ENCODE assay signal across 17 cellular contexts in genomic region chr14:102105369-102105768, GRCh38. TPM values are rescaled to one million over a fixed set of nuclear protein-coding genes. Genes with fewer than 3 reads are reported as not detected.
DNase-seq lines count a peak whose midpoint lies in the region; ATAC-seq, FAIRE-seq and TF ChIP-seq lines count a peak whose summit lies in the region.
"Had no signal": no experiment of that assay in that cellular context is flagged by ENCODE, and none has a peak within 500 bp of the region (broad histone marks: within the 10 kb centered on the region; RNA-seq: fewer than 3 reads in every experiment).

No MANE protein-coding gene starts in this region.

- ATAC-seq in WTC11 (no peak; the same call in none of the 2 replicates), HepG2 (peak; percentile 60), mucosa of descending colon (no peak)
- ATAC-seq: HCT116 had no signal

- H3K27me3 Mint-ChIP-seq in CD14-positive monocyte (ENCODE audit: low read depth in 3 of 3) (peaks cover 0 to 1% (median 0%) of the 10 kb centered on the region in 3 donors), WTC11 (ENCODE audit: low read depth) (peaks cover 2% of the 10 kb centered on the region; the same call in 1 of the 2 replicates)
- H3K27me3 Mint-ChIP-seq: IgD-negative memory B cell had no signal

- 56% methylated on average over 4 of the region's 4 CpGs for WGBS in HepG2 (ENCODE audit: low lambda C conversion rate)
- WGBS in sigmoid colon, 2 donors, result 89% methylated on average over 4 of the region's 4 CpGs

- FAIRE-seq in HepG2 (lab: Jason Lieb, UNC), result no peak
- FAIRE-seq: GM12892, GM19239 had no signal

- H3K4me3 ChIP-seq in HepG2 (replicated peaks in 1 of 3; ENCODE audit: insufficient read depth in 1 of 3, low read depth in 2 of 3, low read length in 3 of 3) (no peak overlapping the region), sigmoid colon (no peak overlapping the region), foreskin fibroblast (ENCODE audit: low read depth in 1 of 2, low read length in 2 of 2) (no peak overlapping the region), mucosa of descending colon (no peak overlapping the region)

- no peaks in the 10 kb centered on the region for H3K79me2 ChIP-seq in HepG2 (ENCODE audit: insufficient read depth, low read length)

- DNase-seq in CD14-positive monocyte (ENCODE audit: low spot score) (no peak), WTC11 (ENCODE audit: low spot score) (no peak), HepG2 (ENCODE audit: low spot score) (no peak), sigmoid colon (peak; percentile 3), NCI-H1417 treated with DMSO at 0.1 percent for 48 hours (lab: John Stamatoyannopoulos, UW) (no peak), iPS-NIHi11 (ENCODE audit: low spot score) (no peak), foreskin fibroblast (no peak), mucosa of descending colon (no peak)
- DNase-seq: Caco-2; CD8-positive, alpha-beta memory T cell; DND-41; GDM1 had no signal

- TF ChIP-seq EP300 in HepG2 (IDR thresholded peaks at IDR 0.05; ENCODE audit: low read depth in 2 of 2, low read length in 2 of 2) (no peak), HepG2 (CRISPR knock-in tag; IDR thresholded peaks at IDR 0.05; ENCODE audit: borderline replicate concordance) (no peak), sigmoid colon (IDR thresholded peaks at IDR 0.05) (no peak)

- H3K36me3 ChIP-seq in HepG2 (replicated peaks in 1 of 2; ENCODE audit: control insufficient read depth in 1 of 2, insufficient read depth in 2 of 2, low read length in 2 of 2) (no peaks in the 10 kb centered on the region), sigmoid colon (no peaks in the 10 kb centered on the region), mucosa of descending colon (ENCODE audit: low read depth) (no peaks in the 10 kb centered on the region)

- H3K4me2 ChIP-seq in HepG2 (ENCODE audit: low read depth, low read length), result no peak overlapping the region

- peak overlapping the region; percentile 8 to 89 (median 69) for H3K27ac Mint-ChIP-seq in CD14-positive monocyte
- H3K27ac Mint-ChIP-seq in WTC11, result peak overlapping the region; percentile 66; the same call in 1 of the 2 replicates

- no peaks in the 10 kb centered on the region for H3K36me3 Mint-ChIP-seq in CD14-positive monocyte
- H3K36me3 Mint-ChIP-seq in WTC11, result peaks cover 12% of the 10 kb centered on the region
- H3K36me3 Mint-ChIP-seq: CD8-positive, alpha-beta memory T cell; IgD-negative memory B cell had no signal

- TF ChIP-seq CTCF in CD14-positive monocyte (IDR thresholded peaks at IDR 0.05) (no peak), WTC11 (IDR thresholded peaks at IDR 0.05) (no peak), HepG2 (CRISPR knock-in tag; IDR thresholded peaks at IDR 0.05) (no peak), sigmoid colon (IDR thresholded peaks at IDR 0.05) (no peak), foreskin fibroblast (IDR thresholded peaks at IDR 0.05; ENCODE audit: low read depth, low read length) (no peak), mucosa of descending colon (IDR thresholded peaks at IDR 0.05) (no peak)

- TF ChIP-seq POLR2A in HepG2 (IDR thresholded peaks at IDR 0.05; ENCODE audit: insufficient read depth in 1 of 2, low read depth in 2 of 2, low read length in 2 of 2) (no peak), sigmoid colon (IDR thresholded peaks at IDR 0.05) (no peak)

- no peaks in the 10 kb centered on the region for H4K20me1 ChIP-seq in HepG2 (ENCODE audit: insufficient read depth, low read length)

- H3K9ac ChIP-seq in HepG2 (ENCODE audit: insufficient read depth, low read depth, low read length), result no peak overlapping the region

- H3K4me3 Mint-ChIP-seq in CD14-positive monocyte (no peak overlapping the region), WTC11 (no peak overlapping the region)
- H3K4me3 Mint-ChIP-seq: CD8-positive, alpha-beta memory T cell; IgD-negative memory B cell had no signal

- intact Hi-C loops in CD14-positive monocyte (cut with micrococcal nuclease) (no loop called here), HepG2 (cut with micrococcal nuclease; ENCODE audit: unreplicated experiment) (no loop called here), sigmoid colon (cut with DNase I) (no loop called here), mucosa of descending colon (cut with DNase I, micrococcal nuclease) (no loop called here)

- CTCF ChIA-PET in WTC11 (lab: Charles Lee) (interaction anchor here (0.6 to 3.0 kb wide), 3 partner anchors 9 to 59 kb away, joined by 3 to 14 read pairs (median 4); no protein-coding TSS in a partner anchor), HepG2 (lab: Yijun Ruan, JAX; ENCODE audit: low intra/inter-chr PET ratio, low total read pairs) (no interaction called here)

- H3K27me3 ChIP-seq in HepG2 (ENCODE audit: control insufficient read depth in 1 of 2, insufficient read depth in 2 of 2, low read length in 2 of 2), result no peaks in the 10 kb centered on the region; a peak in 2 of 5 replicates
- no peaks in the 10 kb centered on the region for H3K27me3 ChIP-seq in sigmoid colon

- H3K9me3 Mint-ChIP-seq in CD14-positive monocyte (peaks cover 0 to 15% (median 12%) of the 10 kb centered on the region in 7 donors), WTC11 (peaks cover 15% of the 10 kb centered on the region)
- H3K9me3 Mint-ChIP-seq: CD8-positive, alpha-beta memory T cell had no signal

- H2AFZ ChIP-seq in HepG2 (ENCODE audit: low read length), result no peak overlapping the region

- H3K4me1 Mint-ChIP-seq in CD14-positive monocyte (peaks cover 25% of the 10 kb centered on the region), WTC11 (peaks cover 12% of the 10 kb centered on the region)
- H3K4me1 Mint-ChIP-seq: CD8-positive, alpha-beta memory T cell had no signal

- in situ Hi-C loops in HepG2 (cut with HindIII; ENCODE audit: extremely low pct_ligation_motif_present, low pct_unique_long_range_greater_than_20kb), result no loop called here

- H3K27ac ChIP-seq in HepG2 (ENCODE audit: extremely low read length, insufficient read depth, low read length), result no peak overlapping the region
- H3K27ac ChIP-seq in sigmoid colon, result no peak overlapping the region
- H3K27ac ChIP-seq: 22Rv1 had no signal

- POLR2A ChIA-PET in WTC11 (lab: Charles Lee), result interaction anchor here (0.5 to 1.1 kb wide), 2 partner anchors 113 to 335 kb away, joined by 3 read pairs; no protein-coding TSS in a partner anchor
- POLR2A ChIA-PET in HepG2 (lab: Yijun Ruan, JAX), result no interaction called here

- no peak for TF ChIP-seq RAD21 in HepG2 (CRISPR knock-in tag; IDR thresholded peaks at IDR 0.05)

- H3K9me3 ChIP-seq in HepG2 (ENCODE audit: low read length) (no peaks in the 10 kb centered on the region), sigmoid colon (no peaks in the 10 kb centered on the region), mucosa of descending colon (no peaks in the 10 kb centered on the region)

- H3K4me1 ChIP-seq in HepG2 (ENCODE audit: insufficient read depth, low read length) (0 out of 2 replicates have a peak, but pooled peaks cover 6% of the 10 kb centered on the region), sigmoid colon (no peaks in the 10 kb centered on the region), mucosa of descending colon (ENCODE audit: low read depth) (no peaks in the 10 kb centered on the region)
- H3K4me1 ChIP-seq: Caco-2 had no signal

- no TSS peak for BruUV-seq in HepG2 (replicated peaks; lab: Mats Ljungman, UMichigan)

RNA-seq across cellular contexts. Expression of gene HSP90AA1, which starts 18.5 kb away (rescaled TPM):
- polyA plus RNA-seq in CD14-positive monocyte (100 to 1,000 TPM; 149 to 211 TPM), HepG2 (2011; rRNA removed) (205 and 262 TPM in 2 replicates), sigmoid colon (100 to 1,000 TPM; 167 to 333 (median 245) TPM)
- total RNA-seq in WTC11 (2021) (808 to 842 TPM (median 832 TPM) in 3 replicates), HepG2 (2016; rRNA removed; fragmentation: Illumina TruSeq; extraction: Trizol) (636 and 1,509 TPM in 2 replicates), sigmoid colon (100 to 1,000 TPM; 252 to 463 (median 333) TPM), mucosa of descending colon (100 to 1,000 TPM; 231 to 367 (median 252) TPM)
- 68.9 and 73.7 TPM in 2 replicates for total RNA-seq in HepG2 (2016; cell fraction: cytosol; rRNA removed; fragmentation: Illumina TruSeq; extraction: Trizol; ENCODE audit: low read depth)
- total RNA-seq in HepG2 (2016; cell fraction: insoluble cytoplasmic fraction; rRNA removed; fragmentation: Illumina TruSeq; extraction: Trizol), result 651 and 1,441 TPM in 2 replicates
- 133 and 157 TPM in 2 replicates for total RNA-seq in HepG2 (2016; cell fraction: membrane; rRNA removed; fragmentation: Illumina TruSeq; extraction: Trizol)
- 507 and 548 TPM in 2 replicates for total RNA-seq in HepG2 (2016; cell fraction: nucleus; rRNA removed; fragmentation: Illumina TruSeq; extraction: Trizol)
- polyA plus RNA-seq in HepG2 (2011; cell fraction: cytosol; rRNA removed), result 127 and 221 TPM in 2 replicates
- 46.7 and 79.9 TPM in 2 replicates for polyA plus RNA-seq in HepG2 (2011; cell fraction: nucleus; rRNA removed)
- 319 and 504 TPM in 2 replicates for polyA plus RNA-seq in HepG2 (2012)
- 49.1 and 55.8 TPM in 2 replicates for polyA plus RNA-seq in HepG2 (2016; cell fraction: cytosol; fragmentation: Illumina TruSeq; extraction: Trizol; ENCODE audit: low read depth)
- polyA plus RNA-seq in HepG2 (2016; cell fraction: insoluble cytoplasmic fraction; fragmentation: Illumina TruSeq; extraction: Trizol; ENCODE audit: low read depth), result 1,691 and 1,814 TPM in 2 replicates
- polyA plus RNA-seq in HepG2 (2016; cell fraction: membrane; fragmentation: Illumina TruSeq; extraction: Trizol; ENCODE audit: low read depth), result 108 and 125 TPM in 2 replicates
- 669 and 675 TPM in 2 replicates for polyA plus RNA-seq in HepG2 (2016; cell fraction: nucleus; fragmentation: Illumina TruSeq; extraction: Trizol; ENCODE audit: insufficient read depth, low read depth)
- 117 and 458 TPM in 2 replicates for polyA minus RNA-seq in HepG2 (2011; rRNA and poly(A)+ RNA removed; ENCODE audit: low replicate concordance)
- polyA minus RNA-seq in HepG2 (2011; cell fraction: cytosol; rRNA and poly(A)+ RNA removed), result 494 and 532 TPM in 2 replicates
- polyA minus RNA-seq in HepG2 (2011; cell fraction: nucleus; rRNA and poly(A)+ RNA removed), result 134 and 221 TPM in 2 replicates

RNA-seq across cellular contexts. Expression of gene WDR20, which starts 34.3 kb away (rescaled TPM):
- polyA plus RNA-seq in CD14-positive monocyte (1 to 10 TPM; 7.4 to 9.0 TPM), HepG2 (2011; rRNA removed) (10.4 and 11.6 TPM in 2 replicates), sigmoid colon (10 to 100 TPM; 13.8 to 21.0 (median 16.4) TPM)
- total RNA-seq in WTC11 (2021) (25.6 to 27.5 TPM (median 25.9 TPM) in 3 replicates), HepG2 (2016; rRNA removed; fragmentation: Illumina TruSeq; extraction: Trizol) (23.2 and 30.5 TPM in 2 replicates), sigmoid colon (10 to 100 TPM; 19.1 to 32.1 (median 27.3) TPM), mucosa of descending colon (10 to 100 TPM; 36.2 to 49.4 (median 40.9) TPM)
- total RNA-seq in HepG2 (2016; cell fraction: cytosol; rRNA removed; fragmentation: Illumina TruSeq; extraction: Trizol; ENCODE audit: low read depth), result 24.1 and 25.7 TPM in 2 replicates
- 25.8 and 28.7 TPM in 2 replicates for total RNA-seq in HepG2 (2016; cell fraction: insoluble cytoplasmic fraction; rRNA removed; fragmentation: Illumina TruSeq; extraction: Trizol)
- 29.7 and 34.1 TPM in 2 replicates for total RNA-seq in HepG2 (2016; cell fraction: membrane; rRNA removed; fragmentation: Illumina TruSeq; extraction: Trizol)
- total RNA-seq in HepG2 (2016; cell fraction: nucleus; rRNA removed; fragmentation: Illumina TruSeq; extraction: Trizol), result 22.4 and 24.2 TPM in 2 replicates
- 9.4 and 10.2 TPM in 2 replicates for polyA plus RNA-seq in HepG2 (2011; cell fraction: cytosol; rRNA removed)
- polyA plus RNA-seq in HepG2 (2011; cell fraction: nucleus; rRNA removed), result 11.4 and 12.2 TPM in 2 replicates
- polyA plus RNA-seq in HepG2 (2012), result 10.7 and 12.8 TPM in 2 replicates
- 3.0 and 3.7 TPM in 2 replicates for polyA plus RNA-seq in HepG2 (2016; cell fraction: cytosol; fragmentation: Illumina TruSeq; extraction: Trizol; ENCODE audit: low read depth)
- 25.3 and 26.3 TPM in 2 replicates for polyA plus RNA-seq in HepG2 (2016; cell fraction: insoluble cytoplasmic fraction; fragmentation: Illumina TruSeq; extraction: Trizol; ENCODE audit: low read depth)
- 7.5 and 8.4 TPM in 2 replicates for polyA plus RNA-seq in HepG2 (2016; cell fraction: membrane; fragmentation: Illumina TruSeq; extraction: Trizol; ENCODE audit: low read depth)
- 25.1 and 26.7 TPM in 2 replicates for polyA plus RNA-seq in HepG2 (2016; cell fraction: nucleus; fragmentation: Illumina TruSeq; extraction: Trizol; ENCODE audit: insufficient read depth, low read depth)
- polyA minus RNA-seq in HepG2 (2011; rRNA and poly(A)+ RNA removed; ENCODE audit: low replicate concordance), result 27.9 and 31.3 TPM in 2 replicates
- 14.9 and 18.5 TPM in 2 replicates for polyA minus RNA-seq in HepG2 (2011; cell fraction: cytosol; rRNA and poly(A)+ RNA removed)
- polyA minus RNA-seq in HepG2 (2011; cell fraction: nucleus; rRNA and poly(A)+ RNA removed), result 27.6 and 29.8 TPM in 2 replicates
